ENCODE assay signal across 12 cellular contexts in genomic region chr5:36607838-36608783, GRCh38. TPM values are rescaled to one million over a fixed set of nuclear protein-coding genes. Genes with fewer than 3 reads are reported as not detected.
DNase-seq lines count a peak whose midpoint lies in the region; ATAC-seq, FAIRE-seq and TF ChIP-seq lines count a peak whose summit lies in the region.
"Had no signal": no experiment of that assay in that cellular context is flagged by ENCODE, and none has a peak within 500 bp of the region (broad histone marks: within the 10 kb centered on the region; RNA-seq: fewer than 3 reads in every experiment).

No MANE protein-coding gene starts in this region.

- H3K4me3 ChIP-seq in HFF-Myc (replicated peaks; ENCODE audit: low read depth, low read length) = peak overlapping the region; percentile 67
- peak overlapping the region; percentile 81 for H3K4me3 ChIP-seq in astrocyte (ENCODE audit: insufficient read depth, low read depth, low read length)
- peak overlapping the region; percentile 97 for H3K4me3 ChIP-seq in iPS-18a (ENCODE audit: low read length)
- H3K4me3 ChIP-seq in stomach = peak overlapping the region in 3 of 4 donors; percentile 20 to 54 (median 52)

- DNase-seq in HFF-Myc (ENCODE audit: extremely low read depth, low read depth) = no peak
- DNase-seq in astrocyte (ENCODE audit: low read depth) = peak; percentile 67
- DNase-seq in stomach = no peak
- no peak for DNase-seq in erythroblast (lab: John Stamatoyannopoulos, UW)
- no peak for DNase-seq in omental fat pad (ENCODE audit: low spot score)
- DNase-seq in activated CD4-positive, alpha-beta T cell treated with anti-CD3 and anti-CD28 coated beads, Interleukin-2, amount 50 U/mL, for 4 hours = no peak
- DNase-seq in activated T-helper 1 cell treated with anti-CD3 and anti-CD28 coated beads, Interleukin-12 subunit alpha, Interleukin-12 subunit beta, Interleukin-2, Interleukin-4 antibody, amounts not matched to agents 30 ng/mL and 10 ng/mL and 1 ng/mL, durations not matched to agents 14 hours and 24 hours and 36 hours (ENCODE audit: low spot score) = no peak
- DNase-seq: activated T-cell treated with anti-CD3 and anti-CD28 coated beads, Interleukin-2, amount 50 U/mL, for 24 hours; GOT3 had no signal

- H3K4me3 Mint-ChIP-seq in astrocyte (ENCODE audit: unreplicated experiment) = peak overlapping the region; percentile 90
- no peak overlapping the region for H3K4me3 Mint-ChIP-seq in activated T-helper 1 cell treated with anti-CD3 and anti-CD28 coated beads, Interleukin-12 subunit alpha, Interleukin-12 subunit beta, Interleukin-2, Interleukin-4 antibody, amounts not matched to agents 30 ng/mL and 10 ng/mL and 1 ng/mL, durations not matched to agents 14 hours and 24 hours and 36 hours

- WGBS in stomach, 5 donors = 63 to 76% (median 66%) methylated on average over 10 of the region's 10 CpGs

- H3K9me3 ChIP-seq in astrocyte (ENCODE audit: insufficient read depth, low read depth, low read length) (no peaks in the 10 kb centered on the region), iPS-18a (ENCODE audit: control insufficient read depth, low read depth, low read length) (no peaks in the 10 kb centered on the region), stomach (no peaks in the 10 kb centered on the region)
- H3K9me3 ChIP-seq: prostate gland had no signal

- H3K79me2 ChIP-seq in astrocyte (ENCODE audit: insufficient read depth, low read length) = no peaks in the 10 kb centered on the region

- peaks cover 18% of the 10 kb centered on the region for H3K4me1 Mint-ChIP-seq in astrocyte (ENCODE audit: low read depth, unreplicated experiment)
- H3K4me1 Mint-ChIP-seq in activated T-helper 1 cell treated with anti-CD3 and anti-CD28 coated beads, Interleukin-12 subunit alpha, Interleukin-12 subunit beta, Interleukin-2, Interleukin-4 antibody, amounts not matched to agents 30 ng/mL and 10 ng/mL and 1 ng/mL, durations not matched to agents 14 hours and 24 hours and 36 hours (ENCODE audit: low read depth) = peaks cover 15% of the 10 kb centered on the region

- H4K20me1 ChIP-seq in astrocyte (ENCODE audit: insufficient read depth, low read length) = no peaks in the 10 kb centered on the region

- intact Hi-C loops in stomach (cut with DNase I; ENCODE audit: low total_unique reads) = no loop called here
- intact Hi-C loops in activated T-helper 1 cell treated with anti-CD3 and anti-CD28 coated beads, Interleukin-12 subunit alpha, Interleukin-12 subunit beta, Interleukin-2, Interleukin-4 antibody, amounts not matched to agents 30 ng/mL and 10 ng/mL and 1 ng/mL, durations not matched to agents 14 hours and 24 hours and 36 hours (cut with micrococcal nuclease) = loop anchor here (10.0 kb wide), 1 partner anchor 87 kb away; no protein-coding TSS in a partner anchor

- TF ChIP-seq CTCF in HFF-Myc (IDR thresholded peaks at IDR 0.05; ENCODE audit: low read depth, low read length, missing control alignments) = no peak
- no peak for TF ChIP-seq CTCF in astrocyte (IDR thresholded peaks at IDR 0.05; ENCODE audit: insufficient read depth, low read depth, low read length)
- TF ChIP-seq CTCF in stomach (IDR thresholded peaks at IDR 0.05) = no peak
- TF ChIP-seq CTCF in omental fat pad (IDR thresholded peaks at IDR 0.05) = no peak

- TF ChIP-seq EP300 in stomach (IDR thresholded peaks at IDR 0.05) = no peak

- no peak for ATAC-seq in omental fat pad (ENCODE audit: low FRiP score)

- no peak overlapping the region for H2AFZ ChIP-seq in astrocyte (ENCODE audit: low read depth, low read length)

- H3K9ac ChIP-seq in astrocyte (ENCODE audit: low read length) (peak overlapping the region; percentile 14), iPS-18a (ENCODE audit: low read length) (peak overlapping the region; percentile 90)

- H3K4me1 ChIP-seq in astrocyte (ENCODE audit: insufficient read depth, low read length) = peaks cover 14% of the 10 kb centered on the region
- peaks cover 18% of the 10 kb centered on the region for H3K4me1 ChIP-seq in iPS-18a (ENCODE audit: control insufficient read depth, low read depth, low read length)
- H3K4me1 ChIP-seq in stomach = peaks cover 0 to 23% (median 8%) of the 10 kb centered on the region in 4 donors
- H3K4me1 ChIP-seq: prostate gland had no signal

- TF ChIP-seq POLR2A in stomach (IDR thresholded peaks at IDR 0.05) (no peak), erythroblast (IDR thresholded peaks at IDR 0.05; ENCODE audit: low read length) (no peak)

- H3K27ac ChIP-seq in astrocyte (ENCODE audit: low read depth, low read length) (peak overlapping the region; percentile 77), iPS-18a (ENCODE audit: low read length) (no peak overlapping the region), stomach (no peak overlapping the region)
- H3K27ac ChIP-seq: prostate gland had no signal

- H3K36me3 Mint-ChIP-seq in astrocyte (ENCODE audit: low read depth, unreplicated experiment) = peaks cover 22% of the 10 kb centered on the region
- H3K36me3 Mint-ChIP-seq in activated T-helper 1 cell treated with anti-CD3 and anti-CD28 coated beads, Interleukin-12 subunit alpha, Interleukin-12 subunit beta, Interleukin-2, Interleukin-4 antibody, amounts not matched to agents 30 ng/mL and 10 ng/mL and 1 ng/mL, durations not matched to agents 14 hours and 24 hours and 36 hours (ENCODE audit: low read depth) = no peaks in the 10 kb centered on the region

- FAIRE-seq in astrocyte (lab: Jason Lieb, UNC) = peak; percentile 20

- H3K27ac Mint-ChIP-seq in astrocyte (ENCODE audit: unreplicated experiment) = peak overlapping the region; percentile 88
- no peak overlapping the region for H3K27ac Mint-ChIP-seq in activated T-helper 1 cell treated with anti-CD3 and anti-CD28 coated beads, Interleukin-12 subunit alpha, Interleukin-12 subunit beta, Interleukin-2, Interleukin-4 antibody, amounts not matched to agents 30 ng/mL and 10 ng/mL and 1 ng/mL, durations not matched to agents 14 hours and 24 hours and 36 hours
- H3K27ac Mint-ChIP-seq: activated T-cell treated with anti-CD3 and anti-CD28 coated beads, Interleukin-2, amount 50 U/mL, for 24 hours; stimulated activated naive CD8-positive, alpha-beta T cell treated with anti-CD3 and anti-CD28 coated beads, Interleukin-15, Interleukin-2, amounts not matched to agents 100 ng/mL and 50 ng/mL, for 24 hours had no signal

- H3K9me3 Mint-ChIP-seq in astrocyte (ENCODE audit: unreplicated experiment) = peaks cover 1% of the 10 kb centered on the region
- no peaks in the 10 kb centered on the region for H3K9me3 Mint-ChIP-seq in activated T-helper 1 cell treated with anti-CD3 and anti-CD28 coated beads, Interleukin-12 subunit alpha, Interleukin-12 subunit beta, Interleukin-2, Interleukin-4 antibody, amounts not matched to agents 30 ng/mL and 10 ng/mL and 1 ng/mL, durations not matched to agents 14 hours and 24 hours and 36 hours
- H3K9me3 Mint-ChIP-seq: activated T-cell treated with anti-CD3 and anti-CD28 coated beads, Interleukin-2, amount 50 U/mL, for 24 hours; stimulated activated naive CD8-positive, alpha-beta T cell treated with anti-CD3 and anti-CD28 coated beads, Interleukin-15, Interleukin-2, amounts not matched to agents 100 ng/mL and 50 ng/mL, for 24 hours had no signal

- peak overlapping the region; percentile 95 for H3K4me2 ChIP-seq in astrocyte (ENCODE audit: low read length)

- H3K27me3 ChIP-seq in astrocyte (ENCODE audit: insufficient read depth, low read length) = peaks cover 3% of the 10 kb centered on the region
- H3K27me3 ChIP-seq in iPS-18a (ENCODE audit: control insufficient read depth, insufficient read depth, low read length) = no peaks in the 10 kb centered on the region
- no peaks in the 10 kb centered on the region for H3K27me3 ChIP-seq in stomach

- H3K27me3 Mint-ChIP-seq in astrocyte (ENCODE audit: low read depth, unreplicated experiment) = no peaks in the 10 kb centered on the region
- peaks cover 54% of the 10 kb centered on the region for H3K27me3 Mint-ChIP-seq in activated T-helper 1 cell treated with anti-CD3 and anti-CD28 coated beads, Interleukin-12 subunit alpha, Interleukin-12 subunit beta, Interleukin-2, Interleukin-4 antibody, amounts not matched to agents 30 ng/mL and 10 ng/mL and 1 ng/mL, durations not matched to agents 14 hours and 24 hours and 36 hours (ENCODE audit: insufficient read depth)

- H3K36me3 ChIP-seq in astrocyte (ENCODE audit: insufficient read depth, low read length) (no peaks in the 10 kb centered on the region), iPS-18a (ENCODE audit: control insufficient read depth, low read depth, low read length) (peaks cover 23% of the 10 kb centered on the region), stomach (no peaks in the 10 kb centered on the region)
- H3K36me3 ChIP-seq: prostate gland had no signal

RNA-seq across cellular contexts. Expression of gene SLC1A3, which starts 1.7 kb away (rescaled TPM):
- total RNA-seq in astrocyte = 20.9 and 23.8 TPM in 2 replicates
- total RNA-seq in stomach = 10 to 100 TPM in 2 of 5 donors, 1 to 10 TPM in 2, under 1 TPM in 1; 0.87 to 29.7 (median 3.5) TPM
- 10 to 100 TPM in 1 of 3 donors, 1 to 10 TPM in 1, under 1 TPM in 1; 0.76 to 11.5 (median 2.4) TPM for polyA plus RNA-seq in stomach
- 100 to 1,000 TPM in 3 of 4 donors, 10 to 100 TPM in 1; 71.1 to 215 (median 161) TPM for total RNA-seq in omental fat pad
- not detected in 2 replicates for total RNA-seq in activated T-helper 1 cell treated with anti-CD3 and anti-CD28 coated beads, Interleukin-12 subunit alpha, Interleukin-12 subunit beta, Interleukin-2, Interleukin-4 antibody, amounts not matched to agents 30 ng/mL and 10 ng/mL and 1 ng/mL, durations not matched to agents 14 hours and 24 hours and 36 hours
